ENCODE assay signal across 1 cellular context in the genomic region with DNA sequence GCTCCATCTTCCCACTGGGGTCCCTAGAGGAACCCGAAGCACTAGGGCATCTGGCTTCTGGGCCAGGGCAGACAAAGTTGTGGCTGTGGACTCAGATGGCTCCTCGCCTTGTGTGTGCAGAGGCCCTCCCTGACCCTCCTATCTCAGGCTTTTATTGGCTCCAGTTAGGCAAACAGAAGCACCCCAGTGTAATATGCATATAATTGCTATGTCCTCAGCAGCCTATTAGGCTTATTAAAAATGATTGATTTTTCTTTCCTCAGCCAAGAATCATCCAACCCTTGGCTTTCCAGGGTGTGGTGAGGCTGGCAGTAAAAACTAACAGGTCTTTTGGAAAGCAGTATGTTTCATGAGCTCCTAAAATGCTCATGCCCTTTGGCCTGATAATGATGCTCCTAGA.
TF ChIP-seq lines count a peak whose summit lies in the region.

No MANE protein-coding gene starts in this region.

TF ChIP-seq in IMR-90, 13 proteins besides CTCF, POLR2A, EP300 and RAD21:
- no peak for TF ChIP-seq CEBPB (IDR thresholded peaks at IDR 0.05; ENCODE audit: low read depth, low read length)
- TF ChIP-seq RCOR1 (IDR thresholded peaks at IDR 0.05; ENCODE audit: insufficient replicate concordance, low read length), result no peak
- TF ChIP-seq, protein P1, sequence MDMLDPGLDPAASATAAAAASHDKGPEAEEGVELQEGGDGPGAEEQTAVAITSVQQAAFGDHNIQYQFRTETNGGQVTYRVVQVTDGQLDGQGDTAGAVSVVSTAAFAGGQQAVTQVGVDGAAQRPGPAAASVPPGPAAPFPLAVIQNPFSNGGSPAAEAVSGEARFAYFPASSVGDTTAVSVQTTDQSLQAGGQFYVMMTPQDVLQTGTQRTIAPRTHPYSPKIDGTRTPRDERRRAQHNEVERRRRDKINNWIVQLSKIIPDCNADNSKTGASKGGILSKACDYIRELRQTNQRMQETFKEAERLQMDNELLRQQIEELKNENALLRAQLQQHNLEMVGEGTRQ (IDR thresholded peaks at IDR 0.05; ENCODE audit: low read depth, low read length), result no peak
- TF ChIP-seq CHD1 (IDR thresholded peaks at IDR 0.05; ENCODE audit: low read depth, low read length), result no peak
- TF ChIP-seq, protein P2, sequence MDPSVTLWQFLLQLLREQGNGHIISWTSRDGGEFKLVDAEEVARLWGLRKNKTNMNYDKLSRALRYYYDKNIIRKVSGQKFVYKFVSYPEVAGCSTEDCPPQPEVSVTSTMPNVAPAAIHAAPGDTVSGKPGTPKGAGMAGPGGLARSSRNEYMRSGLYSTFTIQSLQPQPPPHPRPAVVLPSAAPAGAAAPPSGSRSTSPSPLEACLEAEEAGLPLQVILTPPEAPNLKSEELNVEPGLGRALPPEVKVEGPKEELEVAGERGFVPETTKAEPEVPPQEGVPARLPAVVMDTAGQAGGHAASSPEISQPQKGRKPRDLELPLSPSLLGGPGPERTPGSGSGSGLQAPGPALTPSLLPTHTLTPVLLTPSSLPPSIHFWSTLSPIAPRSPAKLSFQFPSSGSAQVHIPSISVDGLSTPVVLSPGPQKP (IDR thresholded peaks at IDR 0.05; ENCODE audit: borderline replicate concordance, low read depth, low read length), result no peak
- TF ChIP-seq MXI1 (IDR thresholded peaks at IDR 0.05; ENCODE audit: borderline replicate concordance, low read depth, low read length), result no peak
- TF ChIP-seq MAZ (IDR thresholded peaks at IDR 0.05; ENCODE audit: borderline replicate concordance, low read depth, low read length), result no peak
- TF ChIP-seq RFX5 (IDR thresholded peaks at IDR 0.05; ENCODE audit: low read depth, low read length), result no peak
- no peak for TF ChIP-seq SMC3 (IDR thresholded peaks at IDR 0.05; ENCODE audit: low read depth, low read length)
- no peak for TF ChIP-seq BHLHE40 (IDR thresholded peaks at IDR 0.05; ENCODE audit: low read depth, low read length)
- no peak for TF ChIP-seq FOS (IDR thresholded peaks at IDR 0.05; ENCODE audit: low read depth, low read length)
- no peak for TF ChIP-seq NFE2L2 (IDR thresholded peaks at IDR 0.05; ENCODE audit: low read depth, low read length)
- no peak for TF ChIP-seq MAFK (IDR thresholded peaks at IDR 0.05; ENCODE audit: low read depth, low read length)
